ENCODE assay signal across 28 cellular contexts in the genomic region with DNA sequence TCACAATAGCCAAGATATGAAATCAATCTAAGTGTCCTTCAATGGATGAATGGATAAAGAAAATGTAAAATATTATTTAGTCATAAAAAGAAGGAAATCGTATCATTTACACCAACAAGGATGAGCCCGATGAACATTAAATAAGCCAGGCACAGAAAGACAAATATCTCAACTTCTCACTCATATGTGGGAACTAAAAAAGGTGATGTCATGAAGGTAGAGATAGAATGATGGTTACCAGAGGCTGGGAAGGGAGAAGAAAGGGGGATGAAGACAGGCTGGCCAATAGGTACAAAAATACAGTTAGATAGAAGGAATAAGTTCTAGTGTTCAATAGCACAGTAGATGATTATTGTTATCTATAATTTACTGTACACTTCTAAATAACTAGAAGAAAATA.
"Had no signal": no experiment of that assay in that cellular context is flagged by ENCODE, and none has a peak within 500 bp of the region (broad histone marks: within the 10 kb centered on the region; RNA-seq: fewer than 3 reads in every experiment).

No MANE protein-coding gene starts in this region.

- DNase-seq: colonic mucosa; cortex of kidney; dermis blood vessel endothelial cell; dorsolateral prefrontal cortex; effector CD4-positive, alpha-beta T cell; effector CD8-positive, alpha-beta T cell; effector memory CD4-positive, alpha-beta T cell; effector memory CD8-positive, alpha-beta T cell; endodermal cell; erythroblast; esophagus squamous epithelium; foreskin fibroblast; foreskin keratinocyte; foreskin melanocyte; gastrocnemius medialis; glutamatergic neuron; head of caudate nucleus; heart left ventricle; heart right ventricle had no signal

- H3K27ac ChIP-seq: colonic mucosa, coronary artery, dorsolateral prefrontal cortex, epithelial cell of prostate, esophagus muscularis mucosa, esophagus squamous epithelium, foreskin keratinocyte, gastrocnemius medialis, gastroesophageal sphincter, heart left ventricle, heart right ventricle had no signal

- ATAC-seq: effector memory CD8-positive, alpha-beta T cell; esophagus mucosa; foreskin keratinocyte; gastrocnemius medialis; gastroesophageal sphincter; heart left ventricle; heart right ventricle had no signal

- H3K36me3 ChIP-seq: colonic mucosa, esophagus muscularis mucosa, esophagus squamous epithelium, gastrocnemius medialis, gastroesophageal sphincter, heart left ventricle, heart right ventricle had no signal

- H3K9me3 ChIP-seq: colonic mucosa, esophagus muscularis mucosa, esophagus squamous epithelium, gastroesophageal sphincter, heart left ventricle, heart right ventricle had no signal

- H3K4me3 ChIP-seq: colonic mucosa, coronary artery, dorsolateral prefrontal cortex, esophagus muscularis mucosa, esophagus squamous epithelium, gastrocnemius medialis, gastroesophageal sphincter, heart left ventricle, heart right ventricle had no signal

- FAIRE-seq: colon, endometrium, endothelial cell of umbilical vein, frontal cortex had no signal

- H3K27me3 ChIP-seq: colonic mucosa, dorsolateral prefrontal cortex, esophagus muscularis mucosa, esophagus squamous epithelium, foreskin keratinocyte, gastrocnemius medialis, gastroesophageal sphincter, heart left ventricle, heart right ventricle had no signal

- H3K4me1 ChIP-seq: colonic mucosa, esophagus squamous epithelium, gastrocnemius medialis, gastroesophageal sphincter, heart left ventricle had no signal
